21 cellular contexts compared by ENCODE assay signal in the genomic region with DNA sequence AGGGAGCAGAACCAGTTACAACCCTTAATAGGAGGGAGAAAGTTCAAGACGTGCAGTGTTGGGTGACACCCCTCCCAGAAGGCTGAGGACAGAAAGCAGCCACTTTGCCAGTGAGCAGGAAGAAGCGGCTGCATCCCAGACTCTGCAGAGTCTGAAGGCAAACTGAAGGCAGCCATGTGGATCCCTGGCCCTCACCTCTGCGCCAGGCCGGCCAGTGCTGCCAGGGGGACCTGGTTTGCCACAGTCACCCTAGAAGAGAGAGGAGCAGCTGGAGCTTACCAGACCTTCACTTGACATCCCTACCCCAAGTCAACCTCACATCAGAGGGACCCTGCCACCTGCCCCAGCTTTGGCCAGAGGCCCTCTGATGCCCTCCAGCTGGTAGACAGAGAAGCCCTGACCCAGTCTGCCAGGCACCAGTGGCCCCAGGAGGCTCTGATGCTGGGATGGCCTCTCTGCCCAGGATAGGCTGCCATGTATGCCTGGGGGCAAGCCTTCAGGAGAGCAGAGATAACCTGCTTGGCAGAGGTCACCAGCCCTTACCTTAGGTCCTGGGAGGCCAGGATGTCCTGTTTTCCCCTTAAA. TPM values are rescaled to one million over a fixed set of nuclear protein-coding genes. Genes with fewer than 3 reads are reported as not detected.
DNase-seq lines count a peak whose midpoint lies in the region; TF ChIP-seq lines count a peak whose summit lies in the region.
"Had no signal": no experiment of that assay in that cellular context is flagged by ENCODE, and none has a peak within 500 bp of the region (broad histone marks: within the 10 kb centered on the region; RNA-seq: fewer than 3 reads in every experiment).

No MANE protein-coding gene starts in this region.

- H3K9me3 Mint-ChIP-seq in activated CD4-positive, alpha-beta T cell treated with anti-CD3 and anti-CD28 coated beads, Interleukin-2, amount 10 ng/mL, durations not matched to agents 7 days and 5 days = no peaks in the 10 kb centered on the region
- H3K9me3 Mint-ChIP-seq: CD4-positive, alpha-beta memory T cell had no signal

- TF ChIP-seq POLR2A in suprapubic skin (IDR thresholded peaks at IDR 0.05) = no peak

- H3K4me3 ChIP-seq in neutrophil (ENCODE audit: low read depth in 1 of 2, low read length in 1 of 2) (no peak overlapping the region), skin epidermis (no peak overlapping the region), suprapubic skin (no peak overlapping the region)
- H3K4me3 ChIP-seq: GM23248, HAP-1 had no signal

- CTCF ChIA-PET in RWPE1 (lab: Yijun Ruan, JAX) = interaction anchor here (1.0 kb wide), 1 partner anchor 128 kb away, joined by 6 read pairs; no protein-coding TSS in a partner anchor
- CTCF ChIA-PET in activated CD4-positive, alpha-beta T cell treated with anti-CD3 and anti-CD28 coated beads, Interleukin-2, amount 10 ng/mL, durations not matched to agents 7 days and 5 days (lab: Charles Lee) = interaction anchor here (1.1 to 1.5 kb wide), 4 partner anchors 9 to 128 kb away, joined by 3 to 6 read pairs (median 3); partner anchors contain the start of gene PEF1

- POLR2A ChIA-PET in RWPE1 (lab: Yijun Ruan, JAX; ENCODE audit: low non-redundant PET) = no interaction called here
- POLR2A ChIA-PET in activated CD4-positive, alpha-beta T cell treated with anti-CD3 and anti-CD28 coated beads, Interleukin-2, amount 10 ng/mL, durations not matched to agents 7 days and 5 days (lab: Charles Lee) = no interaction called here

- H3K4me1 ChIP-seq in neutrophil (ENCODE audit: control insufficient read depth in 1 of 2, insufficient read depth in 1 of 2, low read depth in 1 of 2, low read length in 1 of 2) = peaks cover 61 to 68% of the 10 kb centered on the region in 2 experiments
- H3K4me1 ChIP-seq in suprapubic skin = peaks cover 19% of the 10 kb centered on the region
- H3K4me1 ChIP-seq: BE2C, HAP-1 had no signal

- whole genome bisulfite sequencing in suprapubic skin = 92% methylated on average over 4 of the region's 4 CpGs

- H3K27me3 ChIP-seq in neutrophil (no peaks in the 10 kb centered on the region), suprapubic skin (no peaks in the 10 kb centered on the region)
- H3K27me3 ChIP-seq: BE2C had no signal

- peak overlapping the region; percentile 97 for H3K27ac ChIP-seq in RWPE1
- peak overlapping the region; percentile 51 for H3K27ac ChIP-seq in neutrophil
- peak overlapping the region in 14 of 21 experiments; percentile 3 to 62 (median 50) for H3K27ac ChIP-seq in skin epidermis
- peak overlapping the region; percentile 24 for H3K27ac ChIP-seq in suprapubic skin
- H3K27ac ChIP-seq: GM23248, HL-60 had no signal

- no peaks in the 10 kb centered on the region for H3K36me3 ChIP-seq in neutrophil
- H3K36me3 ChIP-seq in suprapubic skin = peaks cover 47% of the 10 kb centered on the region
- H3K36me3 ChIP-seq: BE2C, HAP-1 had no signal

- H3K4me1 Mint-ChIP-seq in activated CD4-positive, alpha-beta T cell treated with anti-CD3 and anti-CD28 coated beads, Interleukin-2, amount 10 ng/mL, durations not matched to agents 7 days and 5 days = no peaks in the 10 kb centered on the region
- H3K4me1 Mint-ChIP-seq: CD4-positive, alpha-beta memory T cell had no signal

- no peak overlapping the region for H3K4me3 Mint-ChIP-seq in activated CD4-positive, alpha-beta T cell treated with anti-CD3 and anti-CD28 coated beads, Interleukin-2, amount 10 ng/mL, durations not matched to agents 7 days and 5 days
- H3K4me3 Mint-ChIP-seq: CD14-positive monocyte; CD4-positive, alpha-beta memory T cell had no signal

- TF ChIP-seq CTCF in RWPE1 (conservative IDR thresholded peaks at IDR 0.05; ENCODE audit: low read depth) (no peak), neutrophil (IDR thresholded peaks at IDR 0.05) (no peak), suprapubic skin (IDR thresholded peaks at IDR 0.05) (no peak)

- no peak for DNase-seq in RWPE1 (ENCODE audit: low spot score)
- no peak for DNase-seq in suprapubic skin (ENCODE audit: low spot score in 2 of 2)
- no peak for DNase-seq in activated CD4-positive, alpha-beta T cell treated with anti-CD3 and anti-CD28 coated beads, Interleukin-2, amount 10 ng/mL, durations not matched to agents 7 days and 5 days
- DNase-seq in hippocampal formation (lab: John Stamatoyannopoulos, UW) = no peak
- DNase-seq in NCI-H69 (lab: John Stamatoyannopoulos, UW) = no peak
- no peak for DNase-seq in NOMO-1 treated with dmso at 0.1 percent for 144 hours (lab: John Stamatoyannopoulos, UW; ENCODE audit: unreplicated experiment)
- DNase-seq: BE2C, DMS153, DMS79, GDM1, GM23248 had no signal

- no peaks in the 10 kb centered on the region for H3K9me3 ChIP-seq in neutrophil
- H3K9me3 ChIP-seq in suprapubic skin = no peaks in the 10 kb centered on the region
- H3K9me3 ChIP-seq: BE2C, HAP-1 had no signal

- H3K27ac Mint-ChIP-seq in activated CD4-positive, alpha-beta T cell treated with anti-CD3 and anti-CD28 coated beads, Interleukin-2, amount 10 ng/mL, durations not matched to agents 7 days and 5 days = no peak overlapping the region
- H3K27ac Mint-ChIP-seq: CD4-positive, alpha-beta memory T cell had no signal

- H3K27me3 Mint-ChIP-seq in activated CD4-positive, alpha-beta T cell treated with anti-CD3 and anti-CD28 coated beads, Interleukin-2, amount 10 ng/mL, durations not matched to agents 7 days and 5 days = no peaks in the 10 kb centered on the region

- no peak for TF ChIP-seq EP300 in suprapubic skin (IDR thresholded peaks at IDR 0.05)

- H3K36me3 Mint-ChIP-seq in activated CD4-positive, alpha-beta T cell treated with anti-CD3 and anti-CD28 coated beads, Interleukin-2, amount 10 ng/mL, durations not matched to agents 7 days and 5 days (ENCODE audit: low read depth) = no peaks in the 10 kb centered on the region
- H3K36me3 Mint-ChIP-seq: CD14-positive monocyte; CD4-positive, alpha-beta memory T cell had no signal

RNA-seq across cellular contexts. Expression of gene PEF1, which starts 16.3 kb away (rescaled TPM):
- total RNA-seq in suprapubic skin = 100 to 1,000 TPM in 3 of 4 donors, 10 to 100 TPM in 1; 97.9 to 117 (median 103) TPM
- total RNA-seq in activated CD4-positive, alpha-beta T cell treated with anti-CD3 and anti-CD28 coated beads, Interleukin-2, amount 10 ng/mL, durations not matched to agents 7 days and 5 days = 10 to 100 TPM; 50.4 to 51.6 TPM

RNA-seq across cellular contexts. Expression of gene COL16A1, which starts 42.9 kb away (rescaled TPM):
- 100 to 1,000 TPM in 2 of 4 donors, 10 to 100 TPM in 2; 41.6 to 188 (median 93.1) TPM for total RNA-seq in suprapubic skin
- total RNA-seq in activated CD4-positive, alpha-beta T cell treated with anti-CD3 and anti-CD28 coated beads, Interleukin-2, amount 10 ng/mL, durations not matched to agents 7 days and 5 days = not detected
- total RNA-seq: CD4-positive, alpha-beta memory T cell had no signal

RNA-seq across cellular contexts. Expression of gene HCRTR1, which starts 43.5 kb away (rescaled TPM):
- total RNA-seq in suprapubic skin = not detected
- total RNA-seq in activated CD4-positive, alpha-beta T cell treated with anti-CD3 and anti-CD28 coated beads, Interleukin-2, amount 10 ng/mL, durations not matched to agents 7 days and 5 days = not detected
- total RNA-seq: A172; CD4-positive, alpha-beta memory T cell; Daoy; GM23248; H4; HT1080 had no signal

Comparison
In these comparisons a context has a peak if more than half of its experiments do, and no peak if none do; other contexts are left out.
1. H3K27ac ChIP-seq: peak in every context shown above with its lines; median percentile 97 in RWPE1; 51 in neutrophil; 50 in skin epidermis; 24 in suprapubic skin.
2. RNA of gene COL16A1, which starts 42.9 kb away (total RNA-seq): 41.6 to 188 TPM in suprapubic skin; not detected in activated CD4-positive, alpha-beta T cell treated with anti-CD3 and anti-CD28 coated beads, Interleukin-2, amount 10 ng/mL, durations not matched to agents 7 days and 5 days; every median in the first group is over 10 times any median in the second.